8 cellular contexts compared by ENCODE assay signal in the genomic region with DNA sequence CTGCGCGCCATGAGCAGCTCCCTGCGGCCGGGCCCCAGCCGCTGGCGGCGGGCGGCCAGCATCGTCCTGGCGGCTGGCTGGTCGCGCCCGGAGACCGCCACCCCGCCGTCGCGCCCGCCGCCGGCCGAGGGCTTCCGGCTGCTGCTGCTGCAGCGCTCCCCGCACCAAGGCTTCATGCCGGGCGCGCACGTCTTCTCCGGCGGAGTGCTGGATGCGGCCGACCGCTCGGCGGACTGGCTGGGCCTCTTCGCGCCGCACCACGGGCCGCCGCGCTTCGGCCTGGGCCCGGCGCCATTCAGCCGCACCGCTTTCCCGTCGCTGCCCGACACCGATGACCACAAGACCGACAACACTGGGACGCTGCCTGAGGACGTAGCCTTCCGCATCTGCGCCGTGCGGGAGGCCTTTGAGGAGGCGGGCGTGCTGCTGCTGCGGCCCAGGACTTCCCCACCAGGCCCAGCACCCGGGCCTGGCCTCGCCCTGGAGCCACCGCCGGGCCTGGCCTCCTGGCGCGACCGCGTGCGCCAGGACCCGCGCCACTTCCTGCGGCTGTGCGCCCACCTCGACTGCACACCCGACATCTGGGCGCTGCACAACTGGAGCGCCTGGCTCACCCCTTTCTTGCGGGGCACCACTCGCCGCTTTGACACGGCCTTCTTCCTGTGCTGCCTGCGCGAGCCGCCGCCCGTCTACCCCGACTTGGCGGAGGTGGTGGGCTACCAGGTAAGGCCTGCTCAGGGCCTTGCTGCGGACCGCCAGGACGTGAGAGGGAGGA. TPM values are rescaled to one million over a fixed set of nuclear protein-coding genes. Genes with fewer than 3 reads are reported as not detected.
DNase-seq lines count a peak whose midpoint lies in the region; TF ChIP-seq lines count a peak whose summit lies in the region.

No MANE protein-coding gene starts in this region.

- H3K23me2 ChIP-seq in H9 (ENCODE audit: insufficient read length, low read depth, low read length, poor library complexity, severe bottlenecking), result peaks cover 6% of the 10 kb centered on the region

- peaks cover 0 to 2% of the 10 kb centered on the region in 2 donors for H3K36me3 ChIP-seq in duodenal mucosa (ENCODE audit: control insufficient read depth in 1 of 2, insufficient read depth in 2 of 2, low read length in 2 of 2)
- H3K36me3 ChIP-seq in liver (ENCODE audit: control insufficient read depth in 4 of 4, insufficient read depth in 3 of 4, low read depth in 1 of 4, low read length in 3 of 4), result no peaks in the 10 kb centered on the region

- H3K4me3 Mint-ChIP-seq in H9, result peak overlapping the region; percentile 57 to 66; a peak in 4 of 5 replicates

- peaks cover 0 to 14% (median 7%) of the 10 kb centered on the region in 3 experiments; a peak in 6 of 7 replicates for H3K36me3 Mint-ChIP-seq in H9 (ENCODE audit: insufficient read depth in 1 of 3, low read depth in 3 of 3)

- H3K4me3 ChIP-seq in duodenal mucosa (ENCODE audit: low read depth in 1 of 2, low read length in 2 of 2) (peak overlapping the region; percentile 88 to 89), liver (ENCODE audit: low read depth in 1 of 3, low read length in 3 of 3) (peak overlapping the region; percentile 38 to 84 (median 51))

- no peak overlapping the region for H4K91ac ChIP-seq in H9 (ENCODE audit: insufficient read length, low read depth, low read length)

- H3K4me1 ChIP-seq in H9 (ENCODE audit: insufficient read depth, low read length) (peaks cover 2% of the 10 kb centered on the region; the same call in 1 of the 2 replicates), duodenal mucosa (ENCODE audit: control insufficient read depth in 1 of 2, insufficient read depth in 2 of 2, low read length in 2 of 2) (peaks cover 18 to 33% of the 10 kb centered on the region in 2 donors), liver (ENCODE audit: control insufficient read depth in 4 of 4, insufficient read depth in 4 of 4, low read length in 3 of 4) (peaks cover 11 to 39% (median 24%) of the 10 kb centered on the region in 4 donors)

- H3K9me3 Mint-ChIP-seq in H9, result peaks cover 5 to 7% of the 10 kb centered on the region in 2 experiments; a peak in 3 of 5 replicates

- no peak overlapping the region for H2BK20ac ChIP-seq in H9 (ENCODE audit: low read depth, low read length, poor library complexity, severe bottlenecking)

- no peak overlapping the region for H3K27ac Mint-ChIP-seq in H9

- no peak overlapping the region for H3K23ac ChIP-seq in H9 (ENCODE audit: insufficient read length, low read depth, low read length)

- H2AFZ ChIP-seq in H9 (ENCODE audit: low read length), result no peak overlapping the region

- no peak overlapping the region for H2BK120ac ChIP-seq in H9 (ENCODE audit: low read depth, low read length, poor library complexity, severe bottlenecking)

- no peak overlapping the region for H4K5ac ChIP-seq in H9 (ENCODE audit: insufficient read length, low read depth, low read length)

- H3K27me3 ChIP-seq in H9 (ENCODE audit: insufficient read depth, low read length) (no peaks in the 10 kb centered on the region; the same call in 1 of the 2 replicates), duodenal mucosa (ENCODE audit: control insufficient read depth in 1 of 2, insufficient read depth in 2 of 2, low read length in 2 of 2) (no peaks in the 10 kb centered on the region), liver (ENCODE audit: control insufficient read depth in 4 of 4, insufficient read depth in 4 of 4, low read length in 3 of 4) (no peaks in the 10 kb centered on the region)

- H3T11ph ChIP-seq in H9 (ENCODE audit: low read length), result no peak overlapping the region

- H3K4ac ChIP-seq in H9 (ENCODE audit: low read depth, low read length), result no peak overlapping the region

- H4K8ac ChIP-seq in H9 (replicated peaks; ENCODE audit: insufficient read length, low read depth, low read length), result no peak overlapping the region

- peak overlapping the region; percentile 40 for H3K4me2 ChIP-seq in H9 (ENCODE audit: insufficient read depth, insufficient read length, low read length)

- WGBS in H9 (ENCODE audit: extremely low coverage, insufficient read length, low lambda C conversion rate), result no CpG with 5 or more reads among the region's 93 CpGs
- WGBS in liver, result 10% methylated on average over 93 of the region's 93 CpGs

- TF ChIP-seq CTCF in H9 (conservative IDR thresholded peaks at IDR 0.05) (no peak), liver (IDR thresholded peaks at IDR 0.05; ENCODE audit: low read depth, low read length, missing input control) (no peak)

- H3K27me3 Mint-ChIP-seq in H9 (ENCODE audit: low read depth), result peaks cover 13% of the 10 kb centered on the region; the same call in 1 of the 2 replicates

- no peak overlapping the region for H2BK15ac ChIP-seq in H9 (ENCODE audit: low read depth, low read length)

- H3K79me2 ChIP-seq in H9 (ENCODE audit: insufficient read depth, low read length), result no peaks in the 10 kb centered on the region

- H3K9ac ChIP-seq in H9 (ENCODE audit: extremely low read depth, insufficient read length, low read length) (peak overlapping the region; percentile 33), duodenal mucosa (ENCODE audit: low read depth in 1 of 2, low read length in 2 of 2) (peak overlapping the region; percentile 87 to 92), liver (ENCODE audit: low read depth in 1 of 2, low read length in 2 of 2) (no peak overlapping the region)

- H3K14ac ChIP-seq in H9 (ENCODE audit: insufficient read depth, low read length), result peak overlapping the region; percentile 89

- H2BK12ac ChIP-seq in H9 (ENCODE audit: insufficient read length, low read depth, low read length), result no peak overlapping the region

- H3K27ac ChIP-seq in H9 (ENCODE audit: insufficient read length, low read depth, low read length) (no peak overlapping the region), duodenal mucosa (ENCODE audit: low read depth, low read length) (peak overlapping the region; percentile 78), liver (ENCODE audit: low read depth in 1 of 2, low read length in 2 of 2) (peak overlapping the region; percentile 69)

- TF ChIP-seq RAD21 in liver (IDR thresholded peaks at IDR 0.05), result no peak

- H3K56ac ChIP-seq in H9 (ENCODE audit: insufficient read length, low read depth, low read length), result no peak overlapping the region

- DNase-seq in NCI-H2029 (lab: John Stamatoyannopoulos, UW) (peak; percentile 53), NCI-H2029 treated with DMSO at 0.1 percent for 48 hours (lab: John Stamatoyannopoulos, UW) (no peak), H9 (peak; percentile 51), M059J (ENCODE audit: low read depth) (peak; percentile 68)
- DNase-seq in activated CD4-positive, alpha-beta T cell treated with anti-CD3 and anti-CD28 coated beads for 4 hours, result peak; percentile 30 to 33
- peak; percentile 34 to 54 for DNase-seq in stimulated activated CD4-positive, alpha-beta T cell treated with anti-CD3 and anti-CD28 coated beads, Interleukin-4, amount 100 ng/mL, for 4 hours

- H3K18ac ChIP-seq in H9 (ENCODE audit: insufficient read length, low read depth, low read length), result peak overlapping the region; percentile 78

- no peaks in the 10 kb centered on the region for H3K79me1 ChIP-seq in H9 (ENCODE audit: insufficient read depth, low read depth, low read length, poor library complexity, severe bottlenecking)

- H2BK5ac ChIP-seq in H9 (ENCODE audit: insufficient read length, low read length), result no peak overlapping the region

- no peaks in the 10 kb centered on the region for H4K20me1 ChIP-seq in H9 (ENCODE audit: control insufficient read depth, insufficient read depth, insufficient read length)

- no peak overlapping the region for H2AK5ac ChIP-seq in H9 (ENCODE audit: insufficient read length, low read length)

- peaks cover 11 to 19% of the 10 kb centered on the region in 2 experiments for H3K4me1 Mint-ChIP-seq in H9

- H3K9me3 ChIP-seq in H9 (ENCODE audit: control insufficient read depth, low read depth, low read length) (no peaks in the 10 kb centered on the region), duodenal mucosa (ENCODE audit: control insufficient read depth in 1 of 2, low read length in 2 of 2) (no peaks in the 10 kb centered on the region), liver (ENCODE audit: control insufficient read depth in 4 of 4, low read length in 3 of 4) (no peaks in the 10 kb centered on the region)

TF ChIP-seq in liver, 16 proteins besides CTCF, POLR2A, EP300 and RAD21:
- peak; percentile 2 for TF ChIP-seq YY1 (IDR thresholded peaks at IDR 0.05)
- no peak for TF ChIP-seq HNF4G (IDR thresholded peaks at IDR 0.05)

RNA-seq across cellular contexts. Expression of a gene that starts 0.5 kb away (rescaled TPM):
- total RNA-seq in H9 (2021), result 6.1 TPM in 2 replicates
- total RNA-seq in M059J (2014; rRNA removed; shearing (Covaris generic)), result 12.5 and 22.3 TPM in 2 replicates
- 1 to 10 TPM; 4.8 to 8.5 TPM for total RNA-seq in liver
- 1 to 10 TPM; 4.6 to 9.2 TPM for polyA plus RNA-seq in liver

RNA-seq across cellular contexts. Expression of a gene that starts 16.5 kb away (rescaled TPM):
- total RNA-seq in H9 (2021) (0.09 and 0.13 TPM in 2 replicates), liver (under 1 TPM; under 0.01 to 0.05 TPM)
- total RNA-seq in M059J (2014; rRNA removed; shearing (Covaris generic)), result 0.66 and 1.1 TPM in 2 replicates
- polyA plus RNA-seq in liver, result under 1 TPM in 1 of 2 donors, not detected in 1; 0.01 TPM

RNA-seq across cellular contexts. Expression of a gene that starts 17.2 kb away (rescaled TPM):
- total RNA-seq in H9 (2021), result 40.7 and 41.6 TPM in 2 replicates
- 43.3 and 48.3 TPM in 2 replicates for total RNA-seq in M059J (2014; rRNA removed; shearing (Covaris generic))
- total RNA-seq in liver, result 10 to 100 TPM; 11.1 to 14.2 TPM
- polyA plus RNA-seq in liver, result 1 to 10 TPM; 3.4 to 4.4 TPM

RNA-seq across cellular contexts. Expression of a gene that starts 27.4 kb away (rescaled TPM):
- total RNA-seq in H9 (2021) (1.2 and 1.3 TPM in 2 replicates), liver (under 1 TPM; under 0.01 to 0.23 TPM)
- 0.05 and 0.12 TPM in 2 replicates for total RNA-seq in M059J (2014; rRNA removed; shearing (Covaris generic))
- polyA plus RNA-seq in liver, result under 1 TPM in 1 of 2 donors, not detected in 1; 0.02 TPM

Comparison
In these comparisons a context has a peak if more than half of its experiments do, and no peak if none do; other contexts are left out.
1. H3K9ac ChIP-seq: peak in H9 (single experiment) and duodenal mucosa (2 of 2); none in liver (0 of 2).